ENCODE assay signal across 8 cellular contexts in genomic region chr6:56370591-56371198, GRCh38.
DNase-seq lines count a peak whose midpoint lies in the region; ATAC-seq, FAIRE-seq and TF ChIP-seq lines count a peak whose summit lies in the region.

No MANE protein-coding gene starts in this region.

- no peak overlapping the region for H3K4me3 Mint-ChIP-seq in astrocyte (ENCODE audit: unreplicated experiment)
- no peak overlapping the region for H3K4me3 Mint-ChIP-seq in CD4-positive, alpha-beta T cell

- POLR2A ChIA-PET in CD4-positive, alpha-beta T cell (lab: Charles Lee) = no interaction called here

- no peaks in the 10 kb centered on the region for H3K27me3 Mint-ChIP-seq in astrocyte (ENCODE audit: low read depth, unreplicated experiment)
- H3K27me3 Mint-ChIP-seq in CD4-positive, alpha-beta T cell = no peaks in the 10 kb centered on the region

- H3K4me2 ChIP-seq in astrocyte (ENCODE audit: low read length) = peak overlapping the region; percentile 79

- no peaks in the 10 kb centered on the region for H3K9me3 Mint-ChIP-seq in astrocyte (ENCODE audit: unreplicated experiment)
- no peaks in the 10 kb centered on the region for H3K9me3 Mint-ChIP-seq in CD4-positive, alpha-beta T cell

- peaks cover 21% of the 10 kb centered on the region for H3K4me1 ChIP-seq in astrocyte (ENCODE audit: insufficient read depth, low read length)
- H3K4me1 ChIP-seq in tibial artery = peaks cover 0 to 70% (median 42%) of the 10 kb centered on the region in 4 donors

- peak overlapping the region; percentile 1 for H2AFZ ChIP-seq in astrocyte (ENCODE audit: low read depth, low read length)

- H3K4me1 Mint-ChIP-seq in astrocyte (ENCODE audit: low read depth, unreplicated experiment) = peaks cover 27% of the 10 kb centered on the region
- H3K4me1 Mint-ChIP-seq in CD4-positive, alpha-beta T cell (ENCODE audit: low read depth) = no peaks in the 10 kb centered on the region

- H3K27me3 ChIP-seq in astrocyte (ENCODE audit: insufficient read depth, low read length) (no peaks in the 10 kb centered on the region), kidney epithelial cell (ENCODE audit: control insufficient read depth, insufficient read depth, low read length) (no peaks in the 10 kb centered on the region), tibial artery (no peaks in the 10 kb centered on the region)
- H3K27me3 ChIP-seq in CD4-positive, alpha-beta T cell (ENCODE audit: control insufficient read depth, insufficient read depth, low read length) = no peaks in the 10 kb centered on the region

- H3K9me3 ChIP-seq in astrocyte (ENCODE audit: insufficient read depth, low read depth, low read length) = no peaks in the 10 kb centered on the region
- H3K9me3 ChIP-seq in tibial artery = no peaks in the 10 kb centered on the region
- H3K9me3 ChIP-seq in CD4-positive, alpha-beta T cell (ENCODE audit: control insufficient read depth, low read length) = no peaks in the 10 kb centered on the region

- H3K27ac ChIP-seq in astrocyte (ENCODE audit: low read depth, low read length) = peak overlapping the region; percentile 75
- peak overlapping the region; percentile 69 to 81 for H3K27ac ChIP-seq in tibial artery
- no peak overlapping the region for H3K27ac ChIP-seq in CD4-positive, alpha-beta T cell (ENCODE audit: low read depth, low read length)

- H3K36me3 Mint-ChIP-seq in astrocyte (ENCODE audit: low read depth, unreplicated experiment) = no peaks in the 10 kb centered on the region
- H3K36me3 Mint-ChIP-seq in CD4-positive, alpha-beta T cell (ENCODE audit: low read depth) = no peaks in the 10 kb centered on the region

- no peaks in the 10 kb centered on the region for H3K36me3 ChIP-seq in astrocyte (ENCODE audit: insufficient read depth, low read length)
- no peaks in the 10 kb centered on the region for H3K36me3 ChIP-seq in kidney epithelial cell (ENCODE audit: control insufficient read depth, insufficient read depth, low read length)
- no peaks in the 10 kb centered on the region for H3K36me3 ChIP-seq in tibial artery

- TF ChIP-seq CTCF in astrocyte (IDR thresholded peaks at IDR 0.05; ENCODE audit: insufficient read depth, low read depth, low read length) = no peak
- no peak for TF ChIP-seq CTCF in kidney epithelial cell (IDR thresholded peaks at IDR 0.05; ENCODE audit: insufficient read depth, low read length, poor library complexity, severe bottlenecking)
- TF ChIP-seq CTCF in tibial artery (IDR thresholded peaks at IDR 0.05) = no peak
- no peak for TF ChIP-seq CTCF in CD4-positive, alpha-beta T cell (IDR thresholded peaks at IDR 0.05)

- H3K4me3 ChIP-seq in astrocyte (ENCODE audit: insufficient read depth, low read depth, low read length) (peak overlapping the region; percentile 17), kidney epithelial cell (ENCODE audit: low read depth, low read length) (no peak overlapping the region), tibial artery (peak overlapping the region in 1 of 2 donors; percentile 27)

- ATAC-seq in GM18502 (IDR thresholded peaks at IDR 0.05; ENCODE audit: poor library complexity, unreplicated experiment) = peak; percentile 86
- peak; percentile 73 for ATAC-seq in HG03025 (IDR thresholded peaks at IDR 0.05; ENCODE audit: low FRiP score, unreplicated experiment)
- no peak for ATAC-seq in CD4-positive, alpha-beta T cell (ENCODE audit: poor library complexity)

- intact Hi-C loops in tibial artery (cut with DNase I; ENCODE audit: low total_unique reads) = no loop called here
- intact Hi-C loops in CD4-positive, alpha-beta T cell (cut with DNase I, micrococcal nuclease) = no loop called here

- H3K79me2 ChIP-seq in astrocyte (ENCODE audit: insufficient read depth, low read length) = no peaks in the 10 kb centered on the region

- peak; percentile 91 for FAIRE-seq in astrocyte (lab: Jason Lieb, UNC)

- no peaks in the 10 kb centered on the region for H4K20me1 ChIP-seq in astrocyte (ENCODE audit: insufficient read depth, low read length)

- peak; percentile 49 for DNase-seq in NCI-H2081 treated with DMSO at 0.1 percent for 48 hours (lab: John Stamatoyannopoulos, UW)
- peak; percentile 96 for DNase-seq in astrocyte (ENCODE audit: low read depth)
- DNase-seq in kidney epithelial cell (ENCODE audit: low read depth) = peak; percentile 70
- DNase-seq in tibial artery = peak in 1 of 2 donors; percentile 56
- DNase-seq in activated CD8-positive, alpha-beta memory T cell treated with anti-CD3 and anti-CD28 coated beads for 24 hours = no peak
- DNase-seq in CD4-positive, alpha-beta T cell = no peak

- CTCF ChIA-PET in CD4-positive, alpha-beta T cell (lab: Charles Lee) = no interaction called here

- peak overlapping the region; percentile 68 for H3K9ac ChIP-seq in astrocyte (ENCODE audit: low read length)

- peak overlapping the region; percentile 17 for H3K27ac Mint-ChIP-seq in astrocyte (ENCODE audit: unreplicated experiment)
- no peak overlapping the region for H3K27ac Mint-ChIP-seq in CD4-positive, alpha-beta T cell

Comparison
In these comparisons a context has a peak if more than half of its experiments do, and no peak if none do; other contexts are left out.
1. DNase-seq: peak in NCI-H2081 treated with DMSO at 0.1 percent for 48 hours (single experiment), astrocyte (single experiment) and kidney epithelial cell (single experiment); none in activated CD8-positive, alpha-beta memory T cell treated with anti-CD3 and anti-CD28 coated beads for 24 hours (single experiment) and CD4-positive, alpha-beta T cell (0 of 10).